In the genomic region with DNA sequence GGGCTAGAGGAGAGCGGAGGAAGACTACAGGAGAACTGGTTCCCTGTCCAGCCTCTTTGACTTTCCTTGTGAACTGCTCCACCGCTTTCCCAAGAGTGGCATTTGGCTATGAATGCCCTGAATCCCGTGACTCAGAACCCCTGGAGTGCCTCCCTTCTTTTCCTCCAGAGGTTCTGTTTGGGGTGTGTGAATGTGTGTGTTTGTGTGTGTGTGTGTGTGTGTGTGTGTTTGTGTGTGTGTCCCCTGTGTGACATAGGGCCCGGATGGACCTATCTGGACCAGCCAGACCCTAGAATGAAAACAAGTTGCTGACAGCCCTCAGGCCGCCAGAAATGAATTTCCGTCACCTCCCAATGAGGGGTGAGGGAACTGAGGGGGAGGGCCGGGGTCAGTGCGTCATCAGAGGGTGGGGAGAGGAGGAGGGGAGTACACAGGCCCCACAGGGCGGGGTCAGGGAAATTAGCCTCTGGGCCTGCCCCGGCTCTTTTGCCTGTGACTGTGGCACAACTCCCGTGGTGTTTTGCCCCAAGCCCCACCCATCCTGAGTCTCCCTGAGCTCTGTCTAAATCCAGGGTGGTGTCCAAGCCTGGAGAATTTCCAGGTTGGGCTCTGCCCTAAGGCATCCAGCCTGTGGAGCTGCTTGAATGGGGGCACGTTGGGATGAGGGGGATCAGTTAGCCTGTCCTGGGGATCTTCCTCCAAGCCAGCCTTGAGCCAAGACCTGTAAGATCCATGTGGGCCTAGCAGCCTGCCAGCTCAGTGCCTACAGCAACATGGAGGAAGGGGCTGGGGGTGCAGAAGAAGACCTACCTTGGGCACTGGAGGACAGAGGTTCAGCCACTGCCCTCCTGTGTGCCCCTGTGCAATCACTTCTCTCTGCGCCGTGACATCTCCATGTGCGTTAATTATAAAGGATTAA, we compare ENCODE assay signal across 8 cellular contexts. TPM values are rescaled to one million over a fixed set of nuclear protein-coding genes. Genes with fewer than 3 reads are reported as not detected.
A peak's percentile ranks its signal among the peaks of the same experiment; 100 is the strongest.
DNase-seq lines count a peak whose midpoint lies in the region; ATAC-seq and TF ChIP-seq lines count a peak whose summit lies in the region.

No MANE protein-coding gene starts in this region.

- intact Hi-C loops in CD14-positive monocyte (cut with micrococcal nuclease): no loop called here

- H3K27me3 ChIP-seq in brain microvascular endothelial cell (replicated peaks) (no peaks in the 10 kb centered on the region), skeletal muscle satellite cell (ENCODE audit: control insufficient read depth, insufficient read depth, low read length) (peaks cover 10% of the 10 kb centered on the region)

- H3K4me2 ChIP-seq in skeletal muscle satellite cell (ENCODE audit: low read length): peak overlapping the region; percentile 70

- H3K36me3 Mint-ChIP-seq in CD14-positive monocyte: peaks cover 0 to 2% of the 10 kb centered on the region in 2 donors

- H3K4me3 Mint-ChIP-seq in CD14-positive monocyte: peak overlapping the region in 1 of 2 donors; percentile 53

- H3K4me1 ChIP-seq in skeletal muscle satellite cell (ENCODE audit: control insufficient read depth, insufficient read depth, low read length): peaks cover 38% of the 10 kb centered on the region

- H3K36me3 ChIP-seq in brain microvascular endothelial cell (replicated peaks) (no peaks in the 10 kb centered on the region), skeletal muscle satellite cell (ENCODE audit: insufficient read depth, low read length) (no peaks in the 10 kb centered on the region)

- ATAC-seq in HG03378 (IDR thresholded peaks at IDR 0.05; ENCODE audit: unreplicated experiment) (no peak), HG02973 (IDR thresholded peaks at IDR 0.05; ENCODE audit: unreplicated experiment) (no peak)

- peak; percentile 92 for DNase-seq in CD14-positive monocyte (ENCODE audit: low spot score)
- DNase-seq in GM20000 (ENCODE audit: low spot score): peak; percentile 38
- DNase-seq in NCI-H510A treated with DMSO at 0.1 percent for 48 hours (lab: John Stamatoyannopoulos, UW): peak; percentile 95
- peak; percentile 82 for DNase-seq in brain microvascular endothelial cell
- DNase-seq in iPS-NIHi11 (ENCODE audit: low spot score): peak; percentile 90

- H3K27ac ChIP-seq in brain microvascular endothelial cell: peak overlapping the region; percentile 58

- TF ChIP-seq CTCF in CD14-positive monocyte (IDR thresholded peaks at IDR 0.05) (no peak), GM20000 (IDR thresholded peaks at IDR 0.05; ENCODE audit: extremely low read depth, missing control alignments) (no peak), brain microvascular endothelial cell (IDR thresholded peaks at IDR 0.05; ENCODE audit: low read depth, low read length, missing control alignments) (no peak)

- peaks cover 0 to 4% (median 2%) of the 10 kb centered on the region in 7 donors for H3K9me3 Mint-ChIP-seq in CD14-positive monocyte

- in situ Hi-C loops in brain microvascular endothelial cell (cut with HindIII; ENCODE audit: low pct_ligation_motif_present, low sequenced_read_pairs): no loop called here

- H3K27ac Mint-ChIP-seq in CD14-positive monocyte: peak overlapping the region; percentile 53 to 90 (median 75)

- no peaks in the 10 kb centered on the region for H3K9me3 ChIP-seq in skeletal muscle satellite cell (replicated peaks; ENCODE audit: low read length)

- H3K4me1 Mint-ChIP-seq in CD14-positive monocyte: peaks cover 53% of the 10 kb centered on the region

- H3K4me3 ChIP-seq in brain microvascular endothelial cell (ENCODE audit: low read depth, low read length): no peak overlapping the region
- peak overlapping the region; percentile 33 for H3K4me3 ChIP-seq in skeletal muscle satellite cell (ENCODE audit: low read length)

- H3K9ac ChIP-seq in skeletal muscle satellite cell (ENCODE audit: low read depth, low read length): peak overlapping the region; percentile 56

- peaks cover 5 to 25% (median 20%) of the 10 kb centered on the region in 3 donors for H3K27me3 Mint-ChIP-seq in CD14-positive monocyte (ENCODE audit: low read depth in 3 of 3)

RNA-seq across cellular contexts. Expression of a gene that starts 15.2 kb away (rescaled TPM):
- 10 to 100 TPM; 41.4 to 45.3 TPM for polyA plus RNA-seq in CD14-positive monocyte
- total RNA-seq in skeletal muscle satellite cell (2012; rRNA removed): 33.0 and 39.1 TPM in 2 replicates

RNA-seq across cellular contexts. Expression of a gene that starts 57.9 kb away (rescaled TPM):
- under 1 TPM; 0.13 to 0.52 TPM for polyA plus RNA-seq in CD14-positive monocyte
- 0.25 and 0.66 TPM in 2 replicates for total RNA-seq in skeletal muscle satellite cell (2012; rRNA removed)

Comparison
In these comparisons a context has a peak if more than half of its experiments do, and no peak if none do; other contexts are left out.
1. DNase-seq: peak in every context shown above with its lines; median percentile 95 in NCI-H510A treated with DMSO at 0.1 percent for 48 hours; 92 in CD14-positive monocyte; 90 in iPS-NIHi11; 82 in brain microvascular endothelial cell; 38 in GM20000.